8 cellular contexts compared by ENCODE assay signal in the genomic region with DNA sequence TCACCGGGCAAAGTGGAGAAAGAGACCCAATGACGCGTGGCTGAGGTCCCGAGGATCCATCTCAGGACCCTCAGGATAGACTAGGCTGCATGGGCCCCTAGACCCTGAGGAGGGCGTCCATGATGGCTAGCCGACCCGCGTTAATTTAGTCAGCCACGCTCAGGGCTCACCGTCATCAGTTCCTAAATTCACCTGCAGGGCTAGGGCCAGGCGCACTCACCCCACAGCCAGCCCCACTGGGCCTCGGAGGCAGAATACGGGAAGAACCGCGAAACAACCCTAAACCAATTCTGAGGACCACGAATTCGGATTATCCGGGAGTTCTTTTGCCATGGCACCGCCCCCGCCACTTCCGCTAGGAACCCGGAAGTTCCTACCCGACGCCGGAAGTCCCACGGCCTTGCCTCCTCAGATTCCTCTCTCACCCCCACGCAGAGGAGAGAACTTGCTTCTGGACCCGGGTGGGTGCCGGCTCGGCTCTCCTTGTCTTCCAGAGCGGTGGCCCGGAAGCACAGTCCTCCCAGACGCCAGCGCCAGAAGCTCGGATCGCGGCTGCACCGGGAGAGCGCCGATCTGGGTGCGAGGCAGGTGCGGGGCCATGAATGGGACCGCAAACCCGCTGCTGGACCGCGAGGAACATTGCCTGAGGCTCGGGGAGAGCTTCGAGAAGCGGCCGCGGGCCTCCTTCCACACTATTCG. TPM values are rescaled to one million over a fixed set of nuclear protein-coding genes. Genes with fewer than 3 reads are reported as not detected.
DNase-seq lines count a peak whose midpoint lies in the region; ATAC-seq and TF ChIP-seq lines count a peak whose summit lies in the region.

A gene (plus strand): TSS at position 417 of the 699 bp plus-strand sequence. CDS start 182 bp downstream, at position 599.
A gene with protein sequence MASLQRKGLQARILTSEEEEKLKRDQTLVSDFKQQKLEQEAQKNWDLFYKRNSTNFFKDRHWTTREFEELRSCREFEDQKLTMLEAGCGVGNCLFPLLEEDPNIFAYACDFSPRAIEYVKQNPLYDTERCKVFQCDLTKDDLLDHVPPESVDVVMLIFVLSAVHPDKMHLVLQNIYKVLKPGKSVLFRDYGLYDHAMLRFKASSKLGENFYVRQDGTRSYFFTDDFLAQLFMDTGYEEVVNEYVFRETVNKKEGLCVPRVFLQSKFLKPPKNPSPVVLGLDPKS (minus strand): TSS at position 363 of the 699 bp plus-strand sequence. CDS start 1,033 bp downstream, outside the sequence.

- no peak for TF ChIP-seq CTCF in GM13977 (IDR thresholded peaks at IDR 0.05; ENCODE audit: extremely low read depth, insufficient read depth, missing control alignments)

- intact Hi-C loops in sciatic nerve (cut with DNase I) = no loop called here

- ATAC-seq in HG02852 (IDR thresholded peaks at IDR 0.05; ENCODE audit: unreplicated experiment) (peak; percentile 90), sciatic nerve (peak; percentile 97), GM18873 (IDR thresholded peaks at IDR 0.05; ENCODE audit: low FRiP score, unreplicated experiment) (no peak)

- in situ Hi-C loops in GM13977 (cut with MboI; ENCODE audit: low pct_unique_long_range_greater_than_20kb, low sequenced_read_pairs, unreplicated experiment) = loop anchor here (25.0 kb wide), 1 partner anchor 385 kb away; no protein-coding TSS in a partner anchor

- DNase-seq in GM13977 (ENCODE audit: low spot score) = peak; percentile 87
- peak; percentile 1 for DNase-seq in NCI-H187 treated with DMSO at 0.1 percent for 48 hours (lab: John Stamatoyannopoulos, UW)
- DNase-seq in T-helper 9 cell = peak; percentile 76
- DNase-seq in astrocyte of the hippocampus (ENCODE audit: low read depth, low spot score) = peak; percentile 86
- peak; percentile 20 to 91 (median 65) for DNase-seq in hypothalamus (lab: John Stamatoyannopoulos, UW)
- DNase-seq in sciatic nerve (ENCODE audit: low spot score) = peak; percentile 89

RNA-seq across cellular contexts. Expression of the first gene that starts in this region (rescaled TPM):
- total RNA-seq in sciatic nerve = 14.4 TPM

RNA-seq across cellular contexts. Expression of the second gene that starts in this region (rescaled TPM):
- 21.5 TPM for total RNA-seq in sciatic nerve

Comparison
In these comparisons a context has a peak if more than half of its experiments do, and no peak if none do; other contexts are left out.
1. DNase-seq: peak in every context shown above with its lines; median percentile 89 in sciatic nerve; 87 in GM13977; 86 in astrocyte of the hippocampus; 76 in T-helper 9 cell; 65 in hypothalamus; 1 in NCI-H187 treated with DMSO at 0.1 percent for 48 hours.